In genomic region chr5:34043099-34043876, GRCh38 we compare ENCODE assay signal across 11 cellular contexts. TPM values are rescaled to one million over a fixed set of nuclear protein-coding genes. Genes with fewer than 3 reads are reported as not detected.
DNase-seq lines count a peak whose midpoint lies in the region; ATAC-seq, FAIRE-seq and TF ChIP-seq lines count a peak whose summit lies in the region.
"Had no signal": no experiment of that assay in that cellular context is flagged by ENCODE, and none has a peak within 500 bp of the region (broad histone marks: within the 10 kb centered on the region; RNA-seq: fewer than 3 reads in every experiment).

A gene with protein sequence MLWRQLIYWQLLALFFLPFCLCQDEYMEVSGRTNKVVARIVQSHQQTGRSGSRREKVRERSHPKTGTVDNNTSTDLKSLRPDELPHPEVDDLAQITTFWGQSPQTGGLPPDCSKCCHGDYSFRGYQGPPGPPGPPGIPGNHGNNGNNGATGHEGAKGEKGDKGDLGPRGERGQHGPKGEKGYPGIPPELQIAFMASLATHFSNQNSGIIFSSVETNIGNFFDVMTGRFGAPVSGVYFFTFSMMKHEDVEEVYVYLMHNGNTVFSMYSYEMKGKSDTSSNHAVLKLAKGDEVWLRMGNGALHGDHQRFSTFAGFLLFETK (minus strand): TSS chr5:34043213. CDS start chr5:34043125, 88 bp downstream.

- no peak within 1 kb of the TSS for H2BK120ac ChIP-seq in H9 (ENCODE audit: low read depth, low read length, poor library complexity, severe bottlenecking)

- H3K4me1 Mint-ChIP-seq in MCF 10A (ENCODE audit: insufficient read depth, unreplicated experiment) (no peaks in the 10 kb centered on the region), H9 (peaks cover 17% of the 10 kb centered on the region in 2 experiments)

- no peak within 1 kb of the TSS for H2BK5ac ChIP-seq in H9 (ENCODE audit: insufficient read length, low read length)

- H4K20me1 ChIP-seq in H9 (ENCODE audit: control insufficient read depth, insufficient read depth, insufficient read length), result no peaks in the 10 kb centered on the region

- DNase-seq in breast epithelium (ENCODE audit: low spot score in 2 of 2) (no peak), MCF 10A (ENCODE audit: unreplicated experiment) (no peak), frontal cortex (ENCODE audit: low spot score in 2 of 2) (peak in 1 of 2 donors; percentile 8), occipital lobe (lab: John Stamatoyannopoulos, UW) (peak; percentile 22), aorta (peak in 1 of 2 donors; percentile 45), AG08396 (ENCODE audit: low spot score) (no peak), NCI-H1048 (lab: John Stamatoyannopoulos, UW) (no peak), H9 (no peak)
- DNase-seq: activated T-cell treated with anti-CD3 and anti-CD28 coated beads, Interleukin-2, amount 50 U/mL, for 4 hours; T1000 had no signal

- H3K4me1 ChIP-seq in breast epithelium (no peaks in the 10 kb centered on the region), aorta (ENCODE audit: control insufficient read depth in 1 of 2, insufficient read depth in 2 of 2, low read length in 2 of 2) (peaks cover 0 to 14% of the 10 kb centered on the region in 2 donors), H9 (ENCODE audit: insufficient read depth, low read length) (0 out of 2 replicates have a peak, but pooled peaks cover 2% of the 10 kb centered on the region)

- H3K9me3 ChIP-seq in breast epithelium (no peaks in the 10 kb centered on the region), aorta (ENCODE audit: control insufficient read depth, low read length) (no peaks in the 10 kb centered on the region), H9 (ENCODE audit: control insufficient read depth, low read depth, low read length) (no peaks in the 10 kb centered on the region)

- H3K9ac ChIP-seq in H9 (ENCODE audit: extremely low read depth, insufficient read length, low read length), result no peak within 1 kb of the TSS

- no peak within 1 kb of the TSS for H3K4ac ChIP-seq in H9 (ENCODE audit: low read depth, low read length)

- H4K91ac ChIP-seq in H9 (ENCODE audit: insufficient read length, low read depth, low read length), result no peak within 1 kb of the TSS

- no peak within 1 kb of the TSS for H4K5ac ChIP-seq in H9 (ENCODE audit: insufficient read length, low read depth, low read length)

- no peaks in the 10 kb centered on the region for H3K79me2 ChIP-seq in H9 (ENCODE audit: insufficient read depth, low read length)

- H3K27me3 Mint-ChIP-seq in MCF 10A (ENCODE audit: insufficient read depth, unreplicated experiment) (no peaks in the 10 kb centered on the region), H9 (ENCODE audit: low read depth) (no peaks in the 10 kb centered on the region)

- H2BK15ac ChIP-seq in H9 (ENCODE audit: low read depth, low read length), result no peak within 1 kb of the TSS

- no peaks in the 10 kb centered on the region for H3K23me2 ChIP-seq in H9 (ENCODE audit: insufficient read length, low read depth, low read length, poor library complexity, severe bottlenecking)

- intact Hi-C loops in breast epithelium (cut with DNase I; ENCODE audit: low total_unique reads), result no loop called here
- intact Hi-C loops in MCF 10A (cut with micrococcal nuclease), result no loop called here
- intact Hi-C loops in aorta (cut with DNase I), result no loop called here

- H3K27ac ChIP-seq in breast epithelium (no peak within 1 kb of the TSS), aorta (ENCODE audit: low read depth in 1 of 2, low read length in 2 of 2) (peak within 1 kb of the TSS; percentile 6 to 65), H9 (ENCODE audit: insufficient read length, low read depth, low read length) (no peak within 1 kb of the TSS)

- no peak within 1 kb of the TSS for H4K8ac ChIP-seq in H9 (replicated peaks; ENCODE audit: insufficient read length, low read depth, low read length)

- H3K9me3 Mint-ChIP-seq in MCF 10A (ENCODE audit: unreplicated experiment) (no peaks in the 10 kb centered on the region), H9 (peaks cover 2 to 3% of the 10 kb centered on the region in 2 experiments; a peak in 2 of 5 replicates)
- H3K9me3 Mint-ChIP-seq: activated T-cell treated with anti-CD3 and anti-CD28 coated beads, Interleukin-2, amount 50 U/mL, for 4 hours had no signal

- no peak within 1 kb of the TSS for H2AK5ac ChIP-seq in H9 (ENCODE audit: insufficient read length, low read length)

- no peak within 1 kb of the TSS for H3T11ph ChIP-seq in H9 (ENCODE audit: low read length)

- 10 to 13% methylated on average over 10 of the region's 10 CpGs for WGBS in aorta, 2 donors
- WGBS in H9 (ENCODE audit: extremely low coverage, insufficient read length, low lambda C conversion rate), result no CpG with 5 or more reads among the region's 10 CpGs

- peak; percentile 66 for ATAC-seq in aorta (ENCODE audit: low FRiP score)
- ATAC-seq: activated T-cell treated with anti-CD3 and anti-CD28 coated beads, Interleukin-2, amount 50 U/mL, for 4 hours had no signal

- no peak within 1 kb of the TSS for H3K18ac ChIP-seq in H9 (ENCODE audit: insufficient read length, low read depth, low read length)

- H3K4me3 ChIP-seq in breast epithelium (peak within 1 kb of the TSS in 1 of 3 donors; percentile 24), aorta (ENCODE audit: low read length in 2 of 2) (no peak within 1 kb of the TSS)

- H3K79me1 ChIP-seq in H9 (ENCODE audit: insufficient read depth, low read depth, low read length, poor library complexity, severe bottlenecking), result no peaks in the 10 kb centered on the region

- H2BK20ac ChIP-seq in H9 (ENCODE audit: low read depth, low read length, poor library complexity, severe bottlenecking), result no peak within 1 kb of the TSS

- H3K23ac ChIP-seq in H9 (ENCODE audit: insufficient read length, low read depth, low read length), result no peak within 1 kb of the TSS

- H3K56ac ChIP-seq in H9 (ENCODE audit: insufficient read length, low read depth, low read length), result no peak within 1 kb of the TSS

- H2BK12ac ChIP-seq in H9 (ENCODE audit: insufficient read length, low read depth, low read length), result no peak within 1 kb of the TSS

- H3K27ac Mint-ChIP-seq in MCF 10A (ENCODE audit: low read depth, unreplicated experiment) (no peak within 1 kb of the TSS), H9 (no peak within 1 kb of the TSS)

- no peak for TF ChIP-seq POLR2A in breast epithelium (IDR thresholded peaks at IDR 0.05)

- H3K36me3 ChIP-seq in breast epithelium (no peaks in the 10 kb centered on the region), aorta (ENCODE audit: control insufficient read depth in 1 of 2, insufficient read depth in 2 of 2, low read length in 1 of 2) (no peaks in the 10 kb centered on the region)

- CTCF ChIA-PET in MCF 10A (lab: Yijun Ruan, JAX), result interaction anchor here (0.7 kb wide), 1 partner anchor 855 kb away, joined by 3 read pairs; no protein-coding TSS in a partner anchor

- POLR2A ChIA-PET in MCF 10A (lab: Yijun Ruan, JAX), result interaction anchor here (1.9 kb wide), 1 partner anchor 10 kb away, joined by 9 read pairs; no protein-coding TSS in a partner anchor

- no peak within 1 kb of the TSS for H2AFZ ChIP-seq in H9 (ENCODE audit: low read length)

- TF ChIP-seq CTCF in breast epithelium (IDR thresholded peaks at IDR 0.05) (no peak), MCF 10A (IDR thresholded peaks at IDR 0.05; ENCODE audit: unreplicated experiment) (no peak), H9 (conservative IDR thresholded peaks at IDR 0.05) (no peak)

- H3K4me3 Mint-ChIP-seq in MCF 10A (ENCODE audit: unreplicated experiment) (no peak within 1 kb of the TSS), H9 (no peak within 1 kb of the TSS)
- H3K4me3 Mint-ChIP-seq: activated T-cell treated with anti-CD3 and anti-CD28 coated beads, Interleukin-2, amount 50 U/mL, for 4 hours had no signal

- FAIRE-seq in frontal cortex (lab: Jason Lieb, UNC), result no peak
- FAIRE-seq: colon had no signal

- H3K4me2 ChIP-seq in H9 (ENCODE audit: insufficient read depth, insufficient read length, low read length), result no peak within 1 kb of the TSS

- H3K27me3 ChIP-seq in breast epithelium (no peaks in the 10 kb centered on the region), aorta (ENCODE audit: control insufficient read depth in 1 of 2, insufficient read depth in 2 of 2, low read length in 1 of 2) (no peaks in the 10 kb centered on the region), H9 (ENCODE audit: insufficient read depth, low read length) (no peaks in the 10 kb centered on the region)

- no peak within 1 kb of the TSS for H3K14ac ChIP-seq in H9 (ENCODE audit: insufficient read depth, low read length)

- BruUV-seq in MCF 10A (replicated peaks; lab: Mats Ljungman, UMichigan), result no TSS peak

- no peaks in the 10 kb centered on the region for H3K36me3 Mint-ChIP-seq in MCF 10A (ENCODE audit: insufficient read depth, unreplicated experiment)
- peaks cover 0 to 6% (median 1%) of the 10 kb centered on the region in 3 experiments; a peak in 3 of 7 replicates for H3K36me3 Mint-ChIP-seq in H9 (ENCODE audit: insufficient read depth in 1 of 3, low read depth in 3 of 3)

RNA-seq across cellular contexts. Expression of the gene that starts here (rescaled TPM):
- total RNA-seq in breast epithelium (10 to 100 TPM in 2 of 3 donors, 1 to 10 TPM in 1; 4.0 to 28.8 (median 22.2) TPM), MCF 10A (2022) (0.49 and 0.64 TPM in 2 replicates), frontal cortex (12.6 TPM), occipital lobe (11.7 TPM), aorta (10 to 100 TPM in 1 of 2 donors, 1 to 10 TPM in 1; 5.6 to 38.8 TPM), H9 (2021) (1.1 TPM in 2 replicates)
- polyA plus RNA-seq in aorta, result 1 to 10 TPM in 1 of 2 donors, not detected in 1; 3.1 TPM

Comparison
In these comparisons a context has a peak if more than half of its experiments do, and no peak if none do; other contexts are left out.
1. H3K27ac ChIP-seq: peak in aorta (2 of 2); none in breast epithelium (0 of 2) and H9 (single experiment).